ENCODE assay signal across 2 cellular contexts in genomic region chr9:137149942-137150484, GRCh38.
TF ChIP-seq lines count a peak whose summit lies in the region.

No MANE protein-coding gene starts in this region.

TF ChIP-seq in GM23338, 12 proteins besides CTCF, POLR2A, EP300 and RAD21:
- TF ChIP-seq ZNF114 (CRISPR knock-in tag; IDR thresholded peaks at IDR 0.05) (no peak), ZNF331 (CRISPR knock-in tag; IDR thresholded peaks at IDR 0.05; ENCODE audit: low read depth) (no peak), POLR2AphosphoS5 (IDR thresholded peaks at IDR 0.05; ENCODE audit: low read depth) (no peak), EZH2 (IDR thresholded peaks at IDR 0.05; ENCODE audit: low read depth, unreplicated experiment) (no peak), EZH2phosphoT487 (IDR thresholded peaks at IDR 0.05; ENCODE audit: unreplicated experiment) (no peak), STAT1 (IDR thresholded peaks at IDR 0.05; ENCODE audit: unreplicated experiment) (no peak), JUNB (IDR thresholded peaks at IDR 0.05; ENCODE audit: unreplicated experiment) (no peak), CREB1 (CRISPR knock-in tag; IDR thresholded peaks at IDR 0.05; ENCODE audit: low read depth) (no peak), NANOG (IDR thresholded peaks at IDR 0.05; ENCODE audit: borderline replicate concordance) (no peak), ETS1 (IDR thresholded peaks at IDR 0.05) (no peak)
- TF ChIP-seq, protein P1, sequence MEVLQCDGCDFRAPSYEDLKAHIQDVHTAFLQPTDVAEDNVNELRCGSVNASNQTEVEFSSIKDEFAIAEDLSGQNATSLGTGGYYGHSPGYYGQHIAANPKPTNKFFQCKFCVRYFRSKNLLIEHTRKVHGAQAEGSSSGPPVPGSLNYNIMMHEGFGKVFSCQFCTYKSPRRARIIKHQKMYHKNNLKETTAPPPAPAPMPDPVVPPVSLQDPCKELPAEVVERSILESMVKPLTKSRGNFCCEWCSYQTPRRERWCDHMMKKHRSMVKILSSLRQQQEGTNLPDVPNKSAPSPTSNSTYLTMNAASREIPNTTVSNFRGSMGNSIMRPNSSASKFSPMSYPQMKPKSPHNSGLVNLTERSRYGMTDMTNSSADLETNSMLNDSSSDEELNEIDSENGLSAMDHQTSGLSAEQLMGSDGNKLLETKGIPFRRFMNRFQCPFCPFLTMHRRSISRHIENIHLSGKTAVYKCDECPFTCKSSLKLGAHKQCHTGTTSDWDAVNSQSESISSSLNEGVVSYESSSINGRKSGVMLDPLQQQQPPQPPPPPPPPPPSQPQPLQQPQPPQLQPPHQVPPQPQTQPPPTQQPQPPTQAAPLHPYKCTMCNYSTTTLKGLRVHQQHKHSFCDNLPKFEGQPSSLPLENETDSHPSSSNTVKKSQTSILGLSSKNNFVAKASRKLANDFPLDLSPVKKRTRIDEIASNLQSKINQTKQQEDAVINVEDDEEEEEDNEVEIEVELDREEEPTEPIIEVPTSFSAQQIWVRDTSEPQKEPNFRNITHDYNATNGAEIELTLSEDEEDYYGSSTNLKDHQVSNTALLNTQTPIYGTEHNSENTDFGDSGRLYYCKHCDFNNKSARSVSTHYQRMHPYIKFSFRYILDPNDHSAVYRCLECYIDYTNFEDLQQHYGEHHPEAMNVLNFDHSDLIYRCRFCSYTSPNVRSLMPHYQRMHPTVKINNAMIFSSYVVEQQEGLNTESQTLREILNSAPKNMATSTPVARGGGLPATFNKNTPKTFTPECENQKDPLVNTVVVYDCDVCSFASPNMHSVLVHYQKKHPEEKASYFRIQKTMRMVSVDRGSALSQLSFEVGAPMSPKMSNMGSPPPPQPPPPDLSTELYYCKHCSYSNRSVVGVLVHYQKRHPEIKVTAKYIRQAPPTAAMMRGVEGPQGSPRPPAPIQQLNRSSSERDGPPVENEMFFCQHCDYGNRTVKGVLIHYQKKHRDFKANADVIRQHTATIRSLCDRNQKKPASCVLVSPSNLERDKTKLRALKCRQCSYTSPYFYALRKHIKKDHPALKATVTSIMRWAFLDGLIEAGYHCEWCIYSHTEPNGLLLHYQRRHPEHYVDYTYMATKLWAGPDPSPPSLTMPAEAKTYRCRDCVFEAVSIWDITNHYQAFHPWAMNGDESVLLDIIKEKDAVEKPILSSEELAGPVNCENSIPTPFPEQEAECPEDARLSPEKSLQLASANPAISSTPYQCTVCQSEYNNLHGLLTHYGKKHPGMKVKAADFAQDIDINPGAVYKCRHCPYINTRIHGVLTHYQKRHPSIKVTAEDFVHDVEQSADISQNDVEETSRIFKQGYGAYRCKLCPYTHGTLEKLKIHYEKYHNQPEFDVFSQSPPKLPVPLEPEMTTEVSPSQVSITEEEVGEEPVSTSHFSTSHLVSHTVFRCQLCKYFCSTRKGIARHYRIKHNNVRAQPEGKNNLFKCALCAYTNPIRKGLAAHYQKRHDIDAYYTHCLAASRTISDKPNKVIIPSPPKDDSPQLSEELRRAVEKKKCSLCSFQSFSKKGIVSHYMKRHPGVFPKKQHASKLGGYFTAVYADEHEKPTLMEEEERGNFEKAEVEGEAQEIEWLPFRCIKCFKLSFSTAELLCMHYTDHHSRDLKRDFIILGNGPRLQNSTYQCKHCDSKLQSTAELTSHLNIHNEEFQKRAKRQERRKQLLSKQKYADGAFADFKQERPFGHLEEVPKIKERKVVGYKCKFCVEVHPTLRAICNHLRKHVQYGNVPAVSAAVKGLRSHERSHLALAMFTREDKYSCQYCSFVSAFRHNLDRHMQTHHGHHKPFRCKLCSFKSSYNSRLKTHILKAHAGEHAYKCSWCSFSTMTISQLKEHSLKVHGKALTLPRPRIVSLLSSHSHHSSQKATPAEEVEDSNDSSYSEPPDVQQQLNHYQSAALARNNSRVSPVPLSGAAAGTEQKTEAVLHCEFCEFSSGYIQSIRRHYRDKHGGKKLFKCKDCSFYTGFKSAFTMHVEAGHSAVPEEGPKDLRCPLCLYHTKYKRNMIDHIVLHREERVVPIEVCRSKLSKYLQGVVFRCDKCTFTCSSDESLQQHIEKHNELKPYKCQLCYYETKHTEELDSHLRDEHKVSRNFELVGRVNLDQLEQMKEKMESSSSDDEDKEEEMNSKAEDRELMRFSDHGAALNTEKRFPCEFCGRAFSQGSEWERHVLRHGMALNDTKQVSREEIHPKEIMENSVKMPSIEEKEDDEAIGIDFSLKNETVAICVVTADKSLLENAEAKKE (CRISPR knock-in tag; IDR thresholded peaks at IDR 0.05): no peak
TF ChIP-seq in GM23338: peak in this region for 0.

TF ChIP-seq in K562, 482 proteins besides CTCF, POLR2A, EP300 and RAD21:
- no peak for TF ChIP-seq USF2 (CRISPR knock-in tag; IDR thresholded peaks at IDR 0.05)
- TF ChIP-seq, protein P2, sequence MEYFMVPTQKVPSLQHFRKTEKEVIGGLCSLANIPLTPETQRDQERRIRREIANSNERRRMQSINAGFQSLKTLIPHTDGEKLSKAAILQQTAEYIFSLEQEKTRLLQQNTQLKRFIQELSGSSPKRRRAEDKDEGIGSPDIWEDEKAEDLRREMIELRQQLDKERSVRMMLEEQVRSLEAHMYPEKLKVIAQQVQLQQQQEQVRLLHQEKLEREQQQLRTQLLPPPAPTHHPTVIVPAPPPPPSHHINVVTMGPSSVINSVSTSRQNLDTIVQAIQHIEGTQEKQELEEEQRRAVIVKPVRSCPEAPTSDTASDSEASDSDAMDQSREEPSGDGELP (CRISPR knock-in tag; IDR thresholded peaks at IDR 0.05; ENCODE audit: borderline replicate concordance): 0 out of 2 replicates have a peak, but pooled peaks have one; percentile 24
- TF ChIP-seq NCOA2 (IDR thresholded peaks at IDR 0.05; ENCODE audit: partially characterized antibody in 2 of 2): no peak
